In genomic region chr2:25624635-25625034, GRCh38 we compare ENCODE assay signal across 30 cellular contexts.
"Had no signal": no experiment of that assay in that cellular context is flagged by ENCODE, and none has a peak within 500 bp of the region (broad histone marks: within the 10 kb centered on the region; RNA-seq: fewer than 3 reads in every experiment).

No MANE protein-coding gene starts in this region.

- H3K27me3 ChIP-seq: MG63, SJCRH30 had no signal

- H3K27ac ChIP-seq: PC-9, RWPE1, SJCRH30, SK-N-MC had no signal

- H3K9me3 ChIP-seq: MG63, SJCRH30 had no signal

- H3K4me1 ChIP-seq: SJCRH30 had no signal

- DNase-seq: Kasumi-1, KBM-7, MG63, MV-4-11, NCI-H1092, NCI-H1105, NCI-H1417 treated with DMSO at 0.1 percent for 48 hours, NCI-H1436 treated with DMSO at 0.1 percent for 48 hours, NCI-H1694 treated with DMSO at 0.1 percent for 48 hours, NCI-H187 treated with DMSO at 0.1 percent for 48 hours, NCI-H2029, NCI-H2081, NCI-H2171 treated with DMSO at 0.1 percent for 48 hours, NCI-H2227 treated with DMSO at 0.1 percent for 48 hours, NCI-H345, NCI-H446, NCI-H510A treated with DMSO at 0.1 percent for 48 hours, NCI-H524 treated with DMSO at 0.1 percent for 48 hours, NCI-H69, NCI-H748 treated with DMSO at 0.1 percent for 48 hours, NCI-H82, PC-9, SHP77, SIG-M5, SJCRH30 had no signal

- ATAC-seq: Panc1, Right ventricle myocardium inferior, SK-N-SH treated with all-trans-retinoic acid at 6 μM for 48 hours had no signal

- H3K36me3 ChIP-seq: MG63 had no signal

- H2AFZ ChIP-seq: PC-9 had no signal

- H3K4me3 ChIP-seq: MG63, PC-9, SJCRH30, SK-N-MC had no signal

- H3K4me2 ChIP-seq: PC-9 had no signal
